ENCODE assay signal across 8 cellular contexts in the genomic region with DNA sequence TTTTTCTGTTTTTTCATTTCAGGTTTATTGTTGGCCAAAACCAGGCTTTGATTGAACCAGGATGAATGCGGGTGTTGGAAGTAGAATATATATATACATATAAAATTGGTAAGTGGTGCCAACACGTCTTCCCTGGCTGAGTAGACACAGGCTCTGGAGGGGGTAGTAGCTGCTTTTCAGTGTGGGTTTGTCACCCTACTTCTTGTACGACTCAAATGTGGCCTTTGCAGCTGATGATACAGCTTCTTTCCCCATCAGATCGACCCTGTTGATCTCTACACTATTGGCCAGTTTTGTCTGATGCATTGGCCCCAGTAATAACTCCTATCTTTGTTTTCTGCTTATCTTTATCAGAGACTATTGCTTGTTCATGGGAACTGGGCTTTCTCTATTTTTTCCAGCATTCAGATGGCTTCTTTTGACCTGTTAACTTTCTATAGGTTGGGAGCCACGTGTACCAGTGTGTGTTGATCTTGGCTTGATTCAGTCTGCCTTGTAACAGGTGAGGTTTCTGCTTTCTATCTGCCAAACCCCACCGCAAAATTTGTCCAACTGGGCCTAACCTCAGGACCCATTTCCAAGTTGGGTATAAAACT. TPM values are rescaled to one million over a fixed set of nuclear protein-coding genes. Genes with fewer than 3 reads are reported as not detected.
DNase-seq lines count a peak whose midpoint lies in the region; ATAC-seq and TF ChIP-seq lines count a peak whose summit lies in the region.

No MANE protein-coding gene starts in this region.

- RAD21 ChIA-PET in HCT116 (lab: Charles Lee; ENCODE audit: low non-redundant PET in 1 of 2, low total read pairs in 2 of 2, uncharacterized antibody in 2 of 2, unreplicated experiment in 2 of 2) = no interaction called here

- H4K20me1 ChIP-seq in HCT116 (ENCODE audit: insufficient read depth) = peaks cover 59% of the 10 kb centered on the region

- H3K27me3 ChIP-seq in HCT116 (ENCODE audit: insufficient read depth, low read length) (no peaks in the 10 kb centered on the region), ascending aorta (no peaks in the 10 kb centered on the region), prostate gland (replicated peaks; ENCODE audit: insufficient read depth) (no peaks in the 10 kb centered on the region)

- peak overlapping the region; percentile 98 for H3K4me3 Mint-ChIP-seq in memory B cell

- no peaks in the 10 kb centered on the region for H3K9me2 ChIP-seq in HCT116 (ENCODE audit: insufficient read depth)

- peak overlapping the region; percentile 92 for H3K4me2 ChIP-seq in HCT116 (ENCODE audit: low read length)

- H3K9ac ChIP-seq in HCT116 (ENCODE audit: low read length) = peak overlapping the region; percentile 98

- intact Hi-C loops in HCT116 (cut with micrococcal nuclease) (no loop called here), ascending aorta (cut with DNase I) (no loop called here), prostate gland (cut with DNase I) (no loop called here)

- H3K27ac Mint-ChIP-seq in memory B cell = peak overlapping the region; percentile 97

- H3K36me3 ChIP-seq in HCT116 (ENCODE audit: control insufficient read depth in 1 of 2, insufficient read depth in 2 of 2, low read length in 2 of 2) (peaks cover 60 to 70% of the 10 kb centered on the region in 2 experiments), ascending aorta (peaks cover 61 to 62% of the 10 kb centered on the region in 2 donors), prostate gland (peaks cover 2 to 29% of the 10 kb centered on the region in 2 donors)

- DNase-seq in AG04449 (ENCODE audit: low read depth, low spot score) (no peak), HCT116 (ENCODE audit: low read depth, low spot score) (no peak), ascending aorta (ENCODE audit: low spot score in 2 of 2) (no peak), memory B cell (ENCODE audit: low spot score in 2 of 2) (no peak), prostate gland (ENCODE audit: low spot score) (no peak), HuH-7 (ENCODE audit: low spot score) (no peak), RWPE1 (ENCODE audit: low spot score) (no peak), Ammon's horn (ENCODE audit: low spot score) (no peak)

- TF ChIP-seq RAD21 in HCT116 (IDR thresholded peaks at IDR 0.05; ENCODE audit: low read depth) = no peak

- peaks cover 60% of the 10 kb centered on the region for H3K36me3 Mint-ChIP-seq in memory B cell

- H3K27ac ChIP-seq in HCT116 (ENCODE audit: low read depth, low read length) (peak overlapping the region; percentile 96), ascending aorta (no peak overlapping the region), prostate gland (peak overlapping the region in 1 of 2 donors; percentile 95), RWPE1 (no peak overlapping the region)

- H3K27me3 Mint-ChIP-seq in memory B cell = no peaks in the 10 kb centered on the region

- BruUV-seq in HCT116 (replicated peaks; lab: Mats Ljungman, UMichigan) = no TSS peak

- H3K4me3 ChIP-seq in AG04449 (ENCODE audit: low read depth, low read length) (peak overlapping the region; percentile 99), HCT116 (replicated peaks in 1 of 2; ENCODE audit: low read depth in 1 of 2, low read length in 2 of 2) (peak overlapping the region; percentile 79 to 91), ascending aorta (peak overlapping the region; percentile 75 to 98), prostate gland (peak overlapping the region in 1 of 2 donors; percentile 84)

- peaks cover 94% of the 10 kb centered on the region for H3K79me2 ChIP-seq in HCT116 (ENCODE audit: insufficient read depth, low read length)

- TF ChIP-seq CTCF in AG04449 (IDR thresholded peaks at IDR 0.05; ENCODE audit: insufficient read depth, low read length, missing control alignments) (no peak), HCT116 (IDR thresholded peaks at IDR 0.05 in 2 of 3, conservative IDR thresholded peaks at IDR 0.05 in 1 of 3; ENCODE audit: borderline replicate concordance in 1 of 3, insufficient read depth in 1 of 3, low read depth in 2 of 3, low read length in 2 of 3) (no peak), ascending aorta (IDR thresholded peaks at IDR 0.05) (no peak), prostate gland (IDR thresholded peaks at IDR 0.05) (no peak), RWPE1 (conservative IDR thresholded peaks at IDR 0.05; ENCODE audit: low read depth) (no peak)

- H3K9me3 ChIP-seq in HCT116 (ENCODE audit: control insufficient read depth in 1 of 2, insufficient read depth in 1 of 2, low read depth in 1 of 2, low read length in 2 of 2) = no peaks in the 10 kb centered on the region
- peaks cover 22 to 40% of the 10 kb centered on the region in 2 donors for H3K9me3 ChIP-seq in ascending aorta
- no peaks in the 10 kb centered on the region for H3K9me3 ChIP-seq in prostate gland

- CTCF ChIA-PET in AG04449 (lab: Yijun Ruan, JAX) (interaction anchor here (1.1 to 2.5 kb wide), 4 partner anchors 11 to 50 kb away, joined by 3 to 11 read pairs (median 6); no protein-coding TSS in a partner anchor), HCT116 (lab: Charles Lee) (no interaction called here), RWPE1 (lab: Yijun Ruan, JAX) (interaction anchor here (0.6 kb wide), 1 partner anchor 24 kb away, joined by 4 read pairs; no protein-coding TSS in a partner anchor)

- H2AFZ ChIP-seq in HCT116 (ENCODE audit: low read depth, low read length, poor library complexity, severe bottlenecking) = no peak overlapping the region

- peaks cover 57% of the 10 kb centered on the region for H3K4me1 Mint-ChIP-seq in memory B cell

- 66% methylated on average over 6 of the region's 6 CpGs for WGBS in prostate gland

- POLR2A ChIA-PET in AG04449 (lab: Yijun Ruan, JAX) (interaction anchor here (1.7 to 5.6 kb wide), 2 partner anchors 11 to 15 kb away, joined by 5 to 37 read pairs; no protein-coding TSS in a partner anchor), HCT116 (lab: Charles Lee) (interaction anchor here (0.8 to 2.9 kb wide), 2 partner anchors 9 to 41 kb away, joined by 4 to 10 read pairs; no protein-coding TSS in a partner anchor), RWPE1 (lab: Yijun Ruan, JAX; ENCODE audit: low non-redundant PET) (no interaction called here)

- no peak for TF ChIP-seq POLR2A in HCT116 (IDR thresholded peaks at IDR 0.05; ENCODE audit: borderline replicate concordance, extremely low read depth, insufficient read depth, insufficient read length)
- TF ChIP-seq POLR2A in prostate gland (IDR thresholded peaks at IDR 0.05) = no peak

- peaks cover 22% of the 10 kb centered on the region for H3K9me3 Mint-ChIP-seq in memory B cell

- H3K4me1 ChIP-seq in HCT116 (ENCODE audit: control insufficient read depth in 1 of 2, insufficient read depth in 2 of 2, low read length in 2 of 2) (peaks cover 33 to 71% of the 10 kb centered on the region in 2 experiments), ascending aorta (peaks cover 19% of the 10 kb centered on the region in 2 donors), prostate gland (replicated peaks) (peaks cover 20% of the 10 kb centered on the region)

- ATAC-seq in HCT116 (no peak), memory B cell (ENCODE audit: low read depth) (no peak)

TF ChIP-seq in HCT116, 20 proteins besides CTCF, POLR2A, EP300 and RAD21:
- TF ChIP-seq JUND (IDR thresholded peaks at IDR 0.05) (0 out of 2 replicates have a peak, but pooled peaks have one; percentile 13), EGR1 (IDR thresholded peaks at IDR 0.05; ENCODE audit: low read depth) (no peak)

RNA-seq across cellular contexts. Expression of gene ZNFX1, which starts 2.7 kb away (rescaled TPM):
- total RNA-seq in HCT116 (2021; ENCODE audit: unreplicated experiment) (24.1 TPM), ascending aorta (49.1 TPM), prostate gland (10 to 100 TPM; 25.6 to 32.7 TPM)
- 11.8 and 14.2 TPM in 2 replicates for polyA plus RNA-seq in HCT116 (2012)
